ENCODE assay signal across 10 cellular contexts in genomic region chr3:198113219-198114053, GRCh38.
A peak's percentile ranks its signal among the peaks of the same experiment; 100 is the strongest.
DNase-seq lines count a peak whose midpoint lies in the region; ATAC-seq, FAIRE-seq and TF ChIP-seq lines count a peak whose summit lies in the region.
"Had no signal": no experiment of that assay in that cellular context is flagged by ENCODE, and none has a peak within 500 bp of the region (broad histone marks: within the 10 kb centered on the region; RNA-seq: fewer than 3 reads in every experiment).

No MANE protein-coding gene starts in this region.

- no peak overlapping the region for H3K4me2 ChIP-seq in K562 (ENCODE audit: insufficient read depth, low read length)

- DNase-seq in HL-60 (ENCODE audit: low read depth in 1 of 2, low spot score in 1 of 2) (no peak), K562 (ENCODE audit: extremely low read depth in 1 of 4, low spot score in 3 of 4) (no peak), smooth muscle cell of the brain vasculature (ENCODE audit: low read depth, low spot score) (peak; percentile 1), HPDE6-E6E7 (ENCODE audit: extremely low spot score) (no peak), esophagus squamous epithelium (lab: John Stamatoyannopoulos, UW) (no peak), prostate gland (ENCODE audit: low spot score) (no peak)
- DNase-seq: activated CD4-positive, alpha-beta T cell treated with anti-CD3 and anti-CD28 coated beads, Interleukin-2, amount 50 U/mL, for 48 hours; NCI-H446 treated with DMSO at 0.1 percent for 48 hours had no signal

- H3K79me2 ChIP-seq in K562 (ENCODE audit: control insufficient read depth, insufficient read depth, low read length), result no peaks in the 10 kb centered on the region

- no peak for TF ChIP-seq POLR2A in K562 (conservative IDR thresholded peaks at IDR 0.05)
- no peak for TF ChIP-seq POLR2A in esophagus squamous epithelium (IDR thresholded peaks at IDR 0.05)
- no peak for TF ChIP-seq POLR2A in prostate gland (IDR thresholded peaks at IDR 0.05)

- H3K9ac ChIP-seq in K562 (ENCODE audit: insufficient read depth in 1 of 2, low read depth in 2 of 2, low read length in 2 of 2) (no peak overlapping the region), iPS-20b (ENCODE audit: low read depth, low read length) (no peak overlapping the region; the same call in 1 of the 2 replicates)

- 77% methylated on average over 12 of the region's 59 CpGs for WGBS in K562 (ENCODE audit: insufficient coverage, low coverage, missing lambda C conversion rate)
- WGBS in esophagus squamous epithelium, 2 donors, result 9 to 14% methylated on average over 26 to 29 of the region's 59 CpGs
- 10% methylated on average over 57 of the region's 59 CpGs for WGBS in prostate gland

- TF ChIP-seq EP300 in K562 (IDR thresholded peaks at IDR 0.05; ENCODE audit: low read length), result no peak

- H3K27me3 ChIP-seq in HL-60 (ENCODE audit: insufficient read depth, poor library complexity, severe bottlenecking), result peaks cover 8% of the 10 kb centered on the region
- H3K27me3 ChIP-seq in K562 (ENCODE audit: control insufficient read depth in 2 of 2, insufficient read depth in 2 of 2, low read length in 2 of 2), result no peaks in the 10 kb centered on the region
- peaks cover 63% of the 10 kb centered on the region for H3K27me3 ChIP-seq in iPS-20b (ENCODE audit: insufficient read depth, low read length)
- peaks cover 4 to 82% (median 21%) of the 10 kb centered on the region in 4 donors for H3K27me3 ChIP-seq in esophagus squamous epithelium
- H3K27me3 ChIP-seq in prostate gland (replicated peaks; ENCODE audit: insufficient read depth), result peaks cover 12% of the 10 kb centered on the region

- H3K4me1 ChIP-seq in K562 (replicated peaks in 1 of 2; ENCODE audit: control insufficient read depth in 2 of 2, insufficient read depth in 2 of 2, low read length in 2 of 2) (peaks cover 0 to 8% of the 10 kb centered on the region in 2 experiments; a peak in 4 of 5 replicates), iPS-20b (ENCODE audit: insufficient read depth, low read length) (no peaks in the 10 kb centered on the region), esophagus squamous epithelium (peaks cover 5 to 23% (median 9%) of the 10 kb centered on the region in 3 donors), prostate gland (replicated peaks) (no peaks in the 10 kb centered on the region)

- no peak overlapping the region for H3K27ac ChIP-seq in HL-60 (replicated peaks)
- H3K27ac ChIP-seq in K562 (ENCODE audit: extremely low read depth, low read depth, low read length), result no peak overlapping the region
- no peak overlapping the region for H3K27ac ChIP-seq in iPS-20b (ENCODE audit: low read length)
- no peak overlapping the region for H3K27ac ChIP-seq in esophagus squamous epithelium
- H3K27ac ChIP-seq in prostate gland, result no peak overlapping the region

- TF ChIP-seq RAD21 in K562 (CRISPR knock-in tag; conservative IDR thresholded peaks at IDR 0.05 in 1 of 2, IDR thresholded peaks at IDR 0.05 in 1 of 2), result no peak

- no peaks in the 10 kb centered on the region for H3K36me3 ChIP-seq in K562 (ENCODE audit: control insufficient read depth, insufficient read depth, low read length)
- no peaks in the 10 kb centered on the region for H3K36me3 ChIP-seq in iPS-20b (ENCODE audit: insufficient read depth, low read depth, low read length)
- H3K36me3 ChIP-seq in esophagus squamous epithelium, result no peaks in the 10 kb centered on the region
- H3K36me3 ChIP-seq in prostate gland, result no peaks in the 10 kb centered on the region

- no peaks in the 10 kb centered on the region for H3K9me1 ChIP-seq in K562 (ENCODE audit: control insufficient read depth, insufficient read depth, low read length)

- TF ChIP-seq CTCF in HL-60 (IDR thresholded peaks at IDR 0.05; ENCODE audit: insufficient read depth, low read length) (no peak), K562 (IDR thresholded peaks at IDR 0.05 in 2 of 3, conservative IDR thresholded peaks at IDR 0.05 in 1 of 3; ENCODE audit: insufficient read depth in 2 of 3, low read depth in 1 of 3, low read length in 3 of 3) (no peak), esophagus squamous epithelium (IDR thresholded peaks at IDR 0.05) (no peak), prostate gland (IDR thresholded peaks at IDR 0.05) (no peak)

- no peak for ATAC-seq in K562

- intact Hi-C loops in K562 (cut with micrococcal nuclease), result no loop called here
- intact Hi-C loops in esophagus squamous epithelium (cut with DNase I), result no loop called here
- intact Hi-C loops in prostate gland (cut with DNase I), result no loop called here

- H4K20me1 ChIP-seq in K562 (replicated peaks; ENCODE audit: control insufficient read depth, insufficient read depth, low read length), result no peaks in the 10 kb centered on the region

- POLR2A ChIA-PET in K562 (lab: Yijun Ruan, JAX), result no interaction called here

- H3K9me3 ChIP-seq in K562 (replicated peaks; ENCODE audit: control insufficient read depth, insufficient read depth, low read depth, low read length) (no peaks in the 10 kb centered on the region), iPS-20b (ENCODE audit: insufficient read depth, low read depth, low read length) (no peaks in the 10 kb centered on the region), esophagus squamous epithelium (no peaks in the 10 kb centered on the region), prostate gland (no peaks in the 10 kb centered on the region)

- CTCF ChIA-PET in K562 (lab: Yijun Ruan, JAX; ENCODE audit: low intra/inter-chr PET ratio), result no interaction called here

- in situ Hi-C loops in K562 (cut with MboI), result no loop called here

- H2AFZ ChIP-seq in K562 (ENCODE audit: low read depth, low read length), result no peak overlapping the region

- no TSS peak for BruUV-seq in K562 (replicated peaks; lab: Mats Ljungman, UMichigan)

- FAIRE-seq in K562 (lab: Jason Lieb, UNC), result no peak
- FAIRE-seq: GM18507 had no signal

- H3K4me3 ChIP-seq in HL-60 (replicated peaks; ENCODE audit: insufficient read depth, low read length) (peak overlapping the region; percentile 18), K562 (no peak overlapping the region), iPS-20b (ENCODE audit: low read length) (peak overlapping the region; percentile 59), esophagus squamous epithelium (peak overlapping the region in 2 of 4 donors; percentile 3 to 56), prostate gland (no peak overlapping the region)

TF ChIP-seq in K562, 482 proteins besides CTCF, POLR2A, EP300 and RAD21 (continues in another document):
- TF ChIP-seq ZBTB33 (CRISPR knock-in tag; IDR thresholded peaks at IDR 0.05), result peak; percentile 40; the same call in 1 of the 2 replicates
- no peak for TF ChIP-seq ZNF785 (CRISPR knock-in tag; IDR thresholded peaks at IDR 0.05)
- TF ChIP-seq ILF3 (IDR thresholded peaks at IDR 0.05; ENCODE audit: borderline replicate concordance), result no peak
- no peak for TF ChIP-seq ZNF609 (CRISPR knock-in tag; IDR thresholded peaks at IDR 0.05; ENCODE audit: borderline replicate concordance)
- TF ChIP-seq CEBPB (tag; IDR thresholded peaks at IDR 0.05), result no peak

Comparison
In these comparisons a context has a peak if more than half of its experiments do, and no peak if none do; other contexts are left out.
1. H3K4me3 ChIP-seq: peak in HL-60 (single experiment) and iPS-20b (single experiment); none in K562 (single experiment) and prostate gland (0 of 2).